ENCODE assay signal across 10 cellular contexts in the genomic region with DNA sequence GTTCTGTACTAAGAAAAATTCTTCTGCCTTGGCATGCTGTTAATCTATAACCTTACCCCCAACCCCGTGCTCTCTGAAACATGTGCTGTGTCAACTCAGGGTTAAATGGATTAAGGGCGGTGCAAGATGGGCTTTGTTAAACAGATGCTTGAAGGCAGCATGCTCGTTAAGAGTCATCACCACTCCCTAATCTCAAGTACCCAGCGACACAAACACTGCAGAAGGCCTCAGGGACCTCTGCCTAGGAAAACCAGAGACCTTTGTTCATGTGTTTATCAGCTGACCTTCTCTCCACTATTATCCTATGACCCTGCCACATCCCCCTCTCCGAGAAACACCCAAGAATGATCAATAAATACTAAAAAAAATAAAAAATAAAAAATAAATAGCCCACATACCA. TPM values are rescaled to one million over a fixed set of nuclear protein-coding genes. Genes with fewer than 3 reads are reported as not detected.
"Had no signal": no experiment of that assay in that cellular context is flagged by ENCODE, and none has a peak within 500 bp of the region (broad histone marks: within the 10 kb centered on the region; RNA-seq: fewer than 3 reads in every experiment).

No MANE protein-coding gene starts in this region.

RNA-seq across cellular contexts. Expression of a gene that starts 20.6 kb away (rescaled TPM):
- total RNA-seq: LHCN-M2; MCF 10A; NCI-H460; OCI-LY7; PC-9; RPMI7951; SJCRH30; SK-MEL-5; T-cell; T-helper 1 cell treated with Interleukin-12 subunit alpha and Interleukin-12 subunit beta and Interleukin-4 antibody, amounts not matched to agents 30 ng/mL and 1 ng/mL, for 36 hours had no signal
